12 cellular contexts compared by ENCODE assay signal in the genomic region with DNA sequence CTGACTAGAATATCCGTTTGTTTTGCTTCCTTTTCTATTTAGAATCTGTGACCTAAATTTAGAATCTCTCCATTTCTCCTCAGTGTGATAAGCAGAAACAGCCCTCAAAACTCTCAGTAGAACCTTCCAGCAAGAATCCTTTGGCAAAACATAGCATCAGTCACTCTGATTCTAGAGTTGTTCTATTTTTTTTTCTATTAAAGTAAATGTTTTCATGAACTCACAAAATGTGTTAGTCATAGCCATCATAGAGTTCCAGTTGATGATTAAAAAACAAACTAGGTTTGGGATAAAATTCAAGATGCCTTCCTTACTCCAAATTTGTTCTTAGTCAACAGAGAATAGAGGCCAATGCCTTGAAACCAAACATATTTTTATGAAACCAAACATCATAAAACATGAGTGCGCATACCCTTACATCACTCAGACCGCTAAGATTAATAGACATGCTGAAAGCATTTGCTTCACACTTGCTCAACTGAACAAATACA. TPM values are rescaled to one million over a fixed set of nuclear protein-coding genes. Genes with fewer than 3 reads are reported as not detected.
A peak's percentile ranks its signal among the peaks of the same experiment; 100 is the strongest.
DNase-seq lines count a peak whose midpoint lies in the region; ATAC-seq and TF ChIP-seq lines count a peak whose summit lies in the region.
"Had no signal": no experiment of that assay in that cellular context is flagged by ENCODE, and none has a peak within 500 bp of the region (broad histone marks: within the 10 kb centered on the region; RNA-seq: fewer than 3 reads in every experiment).

No MANE protein-coding gene starts in this region.

- no peak for DNase-seq in activated naive CD8-positive, alpha-beta T cell treated with anti-CD3 and anti-CD28 coated beads for 36 hours
- DNase-seq in coronary artery (ENCODE audit: low spot score) (no peak), upper lobe of right lung (no peak)
- DNase-seq: effector memory CD4-positive, alpha-beta T cell; trophoblast cell had no signal

- H3K4me3 ChIP-seq in coronary artery = peak overlapping the region; percentile 9
- no peak overlapping the region for H3K4me3 ChIP-seq in muscle layer of colon (ENCODE audit: low read depth in 1 of 2, low read length in 2 of 2)
- no peak overlapping the region for H3K4me3 ChIP-seq in urinary bladder (ENCODE audit: low read depth, low read length)
- no peak overlapping the region for H3K4me3 ChIP-seq in upper lobe of right lung

- whole genome bisulfite sequencing in urinary bladder = 20% methylated on average over 3 of the region's 3 CpGs

- H3K27ac Mint-ChIP-seq in activated naive CD8-positive, alpha-beta T cell = no peak overlapping the region
- no peak overlapping the region for H3K27ac Mint-ChIP-seq in activated naive CD8-positive, alpha-beta T cell treated with anti-CD3 and anti-CD28 coated beads for 36 hours
- H3K27ac Mint-ChIP-seq: activated T-helper 2 cell treated with anti-CD3 and anti-CD28 coated beads, Interferon-gamma antibody, Interleukin-2, Interleukin-4, amounts not matched to agents 10 μg/mL and 5 μg/mL and 100 μg/mL, durations not matched to agents 14 hours and 24 hours and 36 hours had no signal

- intact Hi-C loops in upper lobe of right lung (cut with DNase I) = no loop called here

- TF ChIP-seq CTCF in coronary artery (IDR thresholded peaks at IDR 0.05) (no peak), upper lobe of right lung (IDR thresholded peaks at IDR 0.05) (no peak)

- H3K36me3 ChIP-seq in muscle layer of colon (ENCODE audit: insufficient read depth, low read length) (no peaks in the 10 kb centered on the region), urinary bladder (ENCODE audit: insufficient read depth) (no peaks in the 10 kb centered on the region), upper lobe of right lung (no peaks in the 10 kb centered on the region)

- H3K9me3 Mint-ChIP-seq in activated naive CD8-positive, alpha-beta T cell (ENCODE audit: low read depth) = peaks cover 4% of the 10 kb centered on the region
- no peaks in the 10 kb centered on the region for H3K9me3 Mint-ChIP-seq in activated naive CD8-positive, alpha-beta T cell treated with anti-CD3 and anti-CD28 coated beads for 36 hours
- H3K9me3 Mint-ChIP-seq: activated T-helper 2 cell treated with anti-CD3 and anti-CD28 coated beads, Interferon-gamma antibody, Interleukin-2, Interleukin-4, amounts not matched to agents 10 μg/mL and 5 μg/mL and 100 μg/mL, durations not matched to agents 14 hours and 24 hours and 36 hours had no signal

- H3K4me3 Mint-ChIP-seq in activated naive CD8-positive, alpha-beta T cell = peak overlapping the region; percentile 5
- no peak overlapping the region for H3K4me3 Mint-ChIP-seq in activated naive CD8-positive, alpha-beta T cell treated with anti-CD3 and anti-CD28 coated beads for 36 hours

- H3K4me1 ChIP-seq in muscle layer of colon (ENCODE audit: insufficient read depth, low read length) = peaks cover 33% of the 10 kb centered on the region
- H3K4me1 ChIP-seq in urinary bladder (ENCODE audit: insufficient read depth) = no peaks in the 10 kb centered on the region
- peaks cover 21% of the 10 kb centered on the region for H3K4me1 ChIP-seq in upper lobe of right lung

- no peak for ATAC-seq in GM18870 (IDR thresholded peaks at IDR 0.05; ENCODE audit: unreplicated experiment)
- no peak for ATAC-seq in upper lobe of right lung
- no peak for ATAC-seq in GM18868 (IDR thresholded peaks at IDR 0.05; ENCODE audit: unreplicated experiment)

- H3K27ac ChIP-seq in coronary artery (peak overlapping the region; percentile 73 to 78), muscle layer of colon (ENCODE audit: low read depth, low read length) (peak overlapping the region; percentile 31), urinary bladder (ENCODE audit: low read depth) (peak overlapping the region; percentile 18), upper lobe of right lung (no peak overlapping the region)

- H3K9me3 ChIP-seq in muscle layer of colon (ENCODE audit: low read length) (no peaks in the 10 kb centered on the region), upper lobe of right lung (no peaks in the 10 kb centered on the region)

- peaks cover 48% of the 10 kb centered on the region for H3K4me1 Mint-ChIP-seq in activated naive CD8-positive, alpha-beta T cell (ENCODE audit: low read depth)
- peaks cover 39% of the 10 kb centered on the region for H3K4me1 Mint-ChIP-seq in activated naive CD8-positive, alpha-beta T cell treated with anti-CD3 and anti-CD28 coated beads for 36 hours

- no peaks in the 10 kb centered on the region for H3K27me3 Mint-ChIP-seq in activated naive CD8-positive, alpha-beta T cell
- H3K27me3 Mint-ChIP-seq in activated naive CD8-positive, alpha-beta T cell treated with anti-CD3 and anti-CD28 coated beads for 36 hours = no peaks in the 10 kb centered on the region

- H3K27me3 ChIP-seq in muscle layer of colon (ENCODE audit: control insufficient read depth in 1 of 2, insufficient read depth in 2 of 2, low read length in 2 of 2) (no peaks in the 10 kb centered on the region), upper lobe of right lung (no peaks in the 10 kb centered on the region)

- peaks cover 3% of the 10 kb centered on the region for H3K36me3 Mint-ChIP-seq in activated naive CD8-positive, alpha-beta T cell
- no peaks in the 10 kb centered on the region for H3K36me3 Mint-ChIP-seq in activated naive CD8-positive, alpha-beta T cell treated with anti-CD3 and anti-CD28 coated beads for 36 hours

- H3K9ac ChIP-seq in muscle layer of colon (ENCODE audit: low read length) = no peak overlapping the region

RNA-seq across cellular contexts. Expression of gene C1QTNF7, which starts 13.2 kb away (rescaled TPM):
- not detected for total RNA-seq in activated naive CD8-positive, alpha-beta T cell treated with anti-CD3 and anti-CD28 coated beads for 36 hours
- total RNA-seq in urinary bladder (48.2 TPM), upper lobe of right lung (15.1 TPM)
- polyA plus RNA-seq in urinary bladder = 37.6 TPM
- total RNA-seq: activated T-helper 2 cell treated with anti-CD3 and anti-CD28 coated beads, Interferon-gamma antibody, Interleukin-2, Interleukin-4, amounts not matched to agents 10 μg/mL and 5 μg/mL and 100 μg/mL, durations not matched to agents 14 hours and 24 hours and 36 hours had no signal
- polyA plus RNA-seq: keratinocyte had no signal

RNA-seq across cellular contexts. Expression of gene CC2D2A, which starts 55.0 kb away (rescaled TPM):
- not detected for total RNA-seq in activated naive CD8-positive, alpha-beta T cell treated with anti-CD3 and anti-CD28 coated beads for 36 hours
- total RNA-seq in urinary bladder = 40.5 TPM
- polyA plus RNA-seq in urinary bladder = 25.6 TPM
- 15.5 TPM for total RNA-seq in upper lobe of right lung
- total RNA-seq: activated T-helper 2 cell treated with anti-CD3 and anti-CD28 coated beads, Interferon-gamma antibody, Interleukin-2, Interleukin-4, amounts not matched to agents 10 μg/mL and 5 μg/mL and 100 μg/mL, durations not matched to agents 14 hours and 24 hours and 36 hours had no signal

Comparison
In these comparisons a context has a peak if more than half of its experiments do, and no peak if none do; other contexts are left out.
1. RNA of gene C1QTNF7, which starts 13.2 kb away (total RNA-seq): 48.2 TPM in urinary bladder (single experiment) and 15.1 TPM in upper lobe of right lung (single experiment); not detected in activated naive CD8-positive, alpha-beta T cell treated with anti-CD3 and anti-CD28 coated beads for 36 hours; every median in the first group is over 10 times any median in the second.
2. RNA of gene CC2D2A, which starts 55.0 kb away (total RNA-seq): 40.5 TPM in urinary bladder (single experiment) and 15.5 TPM in upper lobe of right lung (single experiment); not detected in activated naive CD8-positive, alpha-beta T cell treated with anti-CD3 and anti-CD28 coated beads for 36 hours; every median in the first group is over 10 times any median in the second.